Comparison of ENCODE assay signal across 8 cellular contexts in genomic region chr5:172833372-172833690, GRCh38. TPM values are rescaled to one million over a fixed set of nuclear protein-coding genes. Genes with fewer than 3 reads are reported as not detected.
A peak's percentile ranks its signal among the peaks of the same experiment; 100 is the strongest.
DNase-seq lines count a peak whose midpoint lies in the region; ATAC-seq and TF ChIP-seq lines count a peak whose summit lies in the region.

No MANE protein-coding gene starts in this region.

- no peak overlapping the region for H2AFZ ChIP-seq in ACC112 (ENCODE audit: low read length, unreplicated experiment)
- no peak overlapping the region for H2AFZ ChIP-seq in Karpas-422 (ENCODE audit: low read length)

- H3K9me3 Mint-ChIP-seq in naive thymus-derived CD4-positive, alpha-beta T cell, result no peaks in the 10 kb centered on the region

- ATAC-seq in naive thymus-derived CD4-positive, alpha-beta T cell, result no peak
- ATAC-seq in HG03457 (IDR thresholded peaks at IDR 0.05; ENCODE audit: unreplicated experiment), result no peak

- H3K4me1 ChIP-seq in ACC112 (ENCODE audit: control insufficient read depth, insufficient read depth, low read length, unreplicated experiment) (peaks cover 53% of the 10 kb centered on the region), Karpas-422 (ENCODE audit: low read length) (peaks cover 21% of the 10 kb centered on the region)
- H3K4me1 ChIP-seq in naive thymus-derived CD4-positive, alpha-beta T cell (ENCODE audit: control insufficient read depth in 2 of 2, insufficient read depth in 2 of 2, low read length in 2 of 2), result peaks cover 23 to 36% of the 10 kb centered on the region in 2 donors

- no peak for TF ChIP-seq CTCF in coronary artery (IDR thresholded peaks at IDR 0.05)

- H3K4me3 ChIP-seq in ACC112 (ENCODE audit: low read depth, low read length) (peak overlapping the region; percentile 99; the same call in 1 of the 2 replicates), Karpas-422 (ENCODE audit: low read length) (peak overlapping the region; percentile 95; the same call in 1 of the 2 replicates), coronary artery (peak overlapping the region; percentile 95)
- peak overlapping the region; percentile 68 for H3K4me3 ChIP-seq in naive thymus-derived CD4-positive, alpha-beta T cell (ENCODE audit: low read length)

- no peaks in the 10 kb centered on the region for H3K27me3 ChIP-seq in ACC112 (ENCODE audit: insufficient read depth, low read length)
- H3K27me3 ChIP-seq in Karpas-422 (ENCODE audit: low read length), result no peaks in the 10 kb centered on the region
- H3K27me3 ChIP-seq in naive thymus-derived CD4-positive, alpha-beta T cell (ENCODE audit: control insufficient read depth in 2 of 2, insufficient read depth in 2 of 2, low read length in 2 of 2), result no peaks in the 10 kb centered on the region

- no peaks in the 10 kb centered on the region for H3K9me2 ChIP-seq in Karpas-422 (replicated peaks; ENCODE audit: insufficient read depth, low read length)

- intact Hi-C loops in naive thymus-derived CD4-positive, alpha-beta T cell (cut with micrococcal nuclease), result loop anchor here (1.0 to 10.0 kb wide), 2 partner anchors 61 to 221 kb away; partner anchors contain the start of gene CREBRF (in 1 of the 2)

- H3K36me3 Mint-ChIP-seq in naive thymus-derived CD4-positive, alpha-beta T cell, result no peaks in the 10 kb centered on the region

- peak overlapping the region; percentile 47 to 97 (median 93) for H3K27ac Mint-ChIP-seq in naive thymus-derived CD4-positive, alpha-beta T cell

- peak overlapping the region; percentile 91 for H3K4me2 ChIP-seq in Karpas-422 (ENCODE audit: low read depth, low read length, poor library complexity, severe bottlenecking)

- H3K9me3 ChIP-seq in Karpas-422 (ENCODE audit: low read length), result no peaks in the 10 kb centered on the region
- no peaks in the 10 kb centered on the region for H3K9me3 ChIP-seq in naive thymus-derived CD4-positive, alpha-beta T cell (ENCODE audit: control insufficient read depth in 2 of 3, low read length in 3 of 3)

- peaks cover 24 to 45% (median 39%) of the 10 kb centered on the region in 7 donors for H3K4me1 Mint-ChIP-seq in naive thymus-derived CD4-positive, alpha-beta T cell

- H3K9ac ChIP-seq in Karpas-422 (ENCODE audit: low read length), result peak overlapping the region; percentile 82

- peaks cover 10% of the 10 kb centered on the region; the same call in 1 of the 2 replicates for H3K36me3 ChIP-seq in ACC112 (ENCODE audit: insufficient read depth, low read length)
- H3K36me3 ChIP-seq in Karpas-422 (ENCODE audit: insufficient read depth, low read length), result no peaks in the 10 kb centered on the region
- no peaks in the 10 kb centered on the region for H3K36me3 ChIP-seq in naive thymus-derived CD4-positive, alpha-beta T cell (ENCODE audit: control insufficient read depth in 2 of 3, insufficient read depth in 3 of 3, low read length in 3 of 3)

- CTCF ChIA-PET in naive thymus-derived CD4-positive, alpha-beta T cell (lab: Charles Lee), result no interaction called here

- POLR2A ChIA-PET in naive thymus-derived CD4-positive, alpha-beta T cell (lab: Charles Lee), result interaction anchor here (5.3 kb wide), 1 partner anchor 62 kb away, joined by 61 read pairs; the partner anchor contains the start of gene DUSP1

- H3K79me2 ChIP-seq in ACC112 (ENCODE audit: control insufficient read depth, insufficient read depth, low read length, unreplicated experiment), result peaks cover 42% of the 10 kb centered on the region
- H3K79me2 ChIP-seq in Karpas-422 (ENCODE audit: low read length), result peaks cover 28% of the 10 kb centered on the region

- peaks cover 6% of the 10 kb centered on the region; the same call in 1 of the 2 replicates for H4K20me1 ChIP-seq in Karpas-422 (ENCODE audit: insufficient read depth, low read depth, low read length)

- DNase-seq in Karpas-422, result no peak
- DNase-seq in coronary artery (ENCODE audit: low spot score), result peak; percentile 75
- DNase-seq in naive thymus-derived CD4-positive, alpha-beta T cell, result peak in 1 of 9 donors; percentile 7
- no peak for DNase-seq in middle frontal gyrus (ENCODE audit: extremely low spot score, low spot score)
- no peak for DNase-seq in NCI-H2171 (lab: John Stamatoyannopoulos, UW)
- no peak for DNase-seq in NCI-H446 (lab: John Stamatoyannopoulos, UW)

- peak overlapping the region; percentile 98 for H3K27ac ChIP-seq in ACC112 (ENCODE audit: low read depth, low read length)
- H3K27ac ChIP-seq in Karpas-422 (ENCODE audit: low read length), result no peak overlapping the region
- H3K27ac ChIP-seq in coronary artery, result peak overlapping the region; percentile 70 to 93
- H3K27ac ChIP-seq in naive thymus-derived CD4-positive, alpha-beta T cell (ENCODE audit: low read depth, low read length), result peak overlapping the region; percentile 87

- H3K27me3 Mint-ChIP-seq in naive thymus-derived CD4-positive, alpha-beta T cell, result no peaks in the 10 kb centered on the region

- peak overlapping the region; percentile 85 to 93 (median 90) for H3K4me3 Mint-ChIP-seq in naive thymus-derived CD4-positive, alpha-beta T cell

RNA-seq across cellular contexts. Expression of gene ERGIC1, which starts 0.7 kb away (rescaled TPM):
- total RNA-seq in Karpas-422 (2014; rRNA removed; shearing (Covaris generic); ENCODE audit: low replicate concordance), result 54.4 and 67.2 TPM in 2 replicates
- total RNA-seq in naive thymus-derived CD4-positive, alpha-beta T cell, result 10 to 100 TPM; 44.4 to 71.3 (median 53.5) TPM
- 10 to 100 TPM; 18.3 to 18.9 TPM for polyA plus RNA-seq in naive thymus-derived CD4-positive, alpha-beta T cell
